In the genomic region with DNA sequence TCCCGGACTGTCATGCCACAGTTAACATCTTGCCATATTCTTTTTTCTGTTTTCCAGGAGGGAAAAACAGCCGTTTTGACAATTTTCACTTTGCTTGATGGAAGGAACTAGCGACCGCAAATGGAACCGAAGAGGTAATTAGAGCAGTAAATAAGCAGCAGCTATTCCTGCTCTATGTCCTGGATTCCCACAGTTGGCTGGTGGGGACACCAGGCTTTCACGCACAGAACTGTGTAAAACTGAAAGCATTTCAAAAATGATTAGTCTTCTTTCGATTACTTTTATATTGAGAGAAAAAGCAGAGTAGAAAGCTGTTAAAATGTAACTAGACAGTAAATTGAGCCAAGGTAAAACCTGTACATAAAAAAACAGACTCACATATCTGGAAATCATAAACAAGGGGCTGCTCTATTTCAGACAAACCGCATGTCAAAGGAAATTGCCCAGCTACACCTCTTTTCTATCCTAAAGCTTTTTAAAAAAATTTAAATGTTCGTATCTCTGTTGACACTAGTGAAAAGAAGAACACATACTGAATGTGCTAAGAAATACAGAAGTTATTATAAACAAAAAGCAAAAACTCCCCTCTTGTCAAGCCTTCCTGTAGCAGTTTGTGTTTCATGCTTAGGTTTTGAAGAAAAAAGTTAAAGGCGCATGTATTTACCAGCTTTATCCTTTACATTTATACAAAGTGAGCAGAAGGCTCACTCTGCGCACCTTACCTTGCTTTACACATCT, we compare ENCODE assay signal across 11 cellular contexts.
DNase-seq lines count a peak whose midpoint lies in the region; ATAC-seq and TF ChIP-seq lines count a peak whose summit lies in the region.
"Had no signal": no experiment of that assay in that cellular context is flagged by ENCODE, and none has a peak within 500 bp of the region (broad histone marks: within the 10 kb centered on the region; RNA-seq: fewer than 3 reads in every experiment).

No MANE protein-coding gene starts in this region.

- H3K9me3 Mint-ChIP-seq in IgD-negative memory B cell: no peaks in the 10 kb centered on the region
- peaks cover 2 to 4% of the 10 kb centered on the region in 2 donors for H3K9me3 Mint-ChIP-seq in stimulated activated naive B cell treated with anti-CD40 and anti-IgM and Interleukin-4, amounts not matched to agents 10 μg/mL and 1 μg/mL and 100 μg/mL, for 72 hours

- peaks cover 23 to 80% (median 52%) of the 10 kb centered on the region in 11 experiments for H3K36me3 ChIP-seq in BLaER1 treated with 17β-estradiol and CSF1 and Interleukin-3, amounts not matched to agents 10 nM and 100 nM
- no peaks in the 10 kb centered on the region for H3K36me3 ChIP-seq in prostate gland
- H3K36me3 ChIP-seq: pancreas had no signal

- no peak overlapping the region for H3K4me3 ChIP-seq in BLaER1 treated with 17β-estradiol and CSF1 and Interleukin-3, amounts not matched to agents 10 nM and 100 nM
- H3K4me3 ChIP-seq in dorsolateral prefrontal cortex (peak overlapping the region in 5 of 59 donors; percentile 2 to 30 (median 14)), prostate gland (no peak overlapping the region)

- TF ChIP-seq CTCF in dorsolateral prefrontal cortex (IDR thresholded peaks at IDR 0.05 in 54 of 56, conservative IDR thresholded peaks at IDR 0.05 in 2 of 56; ENCODE audit: low read depth in 1 of 56, partially characterized antibody in 56 of 56) (no peak), prostate gland (IDR thresholded peaks at IDR 0.05) (no peak)

- H3K4me1 ChIP-seq in BLaER1 treated with 17β-estradiol and CSF1 and Interleukin-3, amounts not matched to agents 10 nM and 100 nM: peaks cover 38 to 84% (median 70%) of the 10 kb centered on the region in 10 experiments
- H3K4me1 ChIP-seq in prostate gland (replicated peaks): peaks cover 36% of the 10 kb centered on the region

- H3K27me3 ChIP-seq in BLaER1 treated with 17β-estradiol and CSF1 and Interleukin-3, amounts not matched to agents 10 nM and 100 nM: no peaks in the 10 kb centered on the region
- H3K27me3 ChIP-seq in dorsolateral prefrontal cortex (no peaks in the 10 kb centered on the region), prostate gland (replicated peaks; ENCODE audit: insufficient read depth) (no peaks in the 10 kb centered on the region)
- H3K27me3 ChIP-seq: pancreas had no signal

- DNase-seq in dorsolateral prefrontal cortex: no peak
- DNase-seq in prostate gland (ENCODE audit: low spot score): no peak
- DNase-seq in stimulated activated naive B cell treated with anti-CD40 and anti-IgM and Interleukin-4, amounts not matched to agents 10 μg/mL and 1 μg/mL and 100 μg/mL, for 72 hours: no peak
- DNase-seq in NCI-H187 treated with DMSO at 0.1 percent for 48 hours (lab: John Stamatoyannopoulos, UW): no peak
- DNase-seq: DMS153, NCI-H2029, pancreas had no signal

- H4K20me1 ChIP-seq in BLaER1 treated with 17β-estradiol and CSF1 and Interleukin-3, amounts not matched to agents 10 nM and 100 nM: peaks cover 0 to 59% (median 0%) of the 10 kb centered on the region in 11 experiments; a peak in 7 of 22 replicates

- intact Hi-C loops in dorsolateral prefrontal cortex (cut with DNase I) (loop anchor here in 1 of 2 donors (10.0 kb wide), 1 partner anchor 453 kb away; no protein-coding TSS in a partner anchor), prostate gland (cut with DNase I) (no loop called here)

- H3K4me3 Mint-ChIP-seq in IgD-negative memory B cell: peak overlapping the region in 1 of 4 donors; percentile 52
- H3K4me3 Mint-ChIP-seq in stimulated activated naive B cell treated with anti-CD40 and anti-IgM and Interleukin-4, amounts not matched to agents 10 μg/mL and 1 μg/mL and 100 μg/mL, for 72 hours: no peak overlapping the region

- H3K36me3 Mint-ChIP-seq in IgD-negative memory B cell: peaks cover 3% of the 10 kb centered on the region
- H3K36me3 Mint-ChIP-seq in stimulated activated naive B cell treated with anti-CD40 and anti-IgM and Interleukin-4, amounts not matched to agents 10 μg/mL and 1 μg/mL and 100 μg/mL, for 72 hours: peaks cover 53 to 67% of the 10 kb centered on the region in 2 donors

- H3K9ac ChIP-seq in BLaER1 treated with 17β-estradiol and CSF1 and Interleukin-3, amounts not matched to agents 10 nM and 100 nM: peak overlapping the region in 4 of 11 experiments; percentile 21 to 55 (median 49); a peak in 4 of 22 replicates

- H3K27ac Mint-ChIP-seq in IgD-negative memory B cell: peak overlapping the region in 2 of 3 donors; percentile 78 to 82
- no peak overlapping the region for H3K27ac Mint-ChIP-seq in stimulated activated naive B cell treated with anti-CD40 and anti-IgM and Interleukin-4, amounts not matched to agents 10 μg/mL and 1 μg/mL and 100 μg/mL, for 72 hours

- H3K27ac ChIP-seq in BLaER1 treated with 17β-estradiol and CSF1 and Interleukin-3, amounts not matched to agents 10 nM and 100 nM: peak overlapping the region in 5 of 11 experiments; percentile 22 to 86 (median 59); a peak in 9 of 22 replicates
- peak overlapping the region in 51 of 59 donors; percentile 1 to 95 (median 63) for H3K27ac ChIP-seq in dorsolateral prefrontal cortex
- peak overlapping the region; percentile 63 to 73 for H3K27ac ChIP-seq in prostate gland

- WGBS in prostate gland: 59% methylated on average over 11 of the region's 11 CpGs

- no peak for TF ChIP-seq POLR2A in prostate gland (IDR thresholded peaks at IDR 0.05)

- H3K4me2 ChIP-seq in BLaER1 treated with 17β-estradiol and CSF1 and Interleukin-3, amounts not matched to agents 10 nM and 100 nM: peak overlapping the region in 6 of 11 experiments; percentile 92 to 94 (median 93); a peak in 10 of 22 replicates

- no peaks in the 10 kb centered on the region for H3K27me3 Mint-ChIP-seq in IgD-negative memory B cell
- no peaks in the 10 kb centered on the region for H3K27me3 Mint-ChIP-seq in stimulated activated naive B cell treated with anti-CD40 and anti-IgM and Interleukin-4, amounts not matched to agents 10 μg/mL and 1 μg/mL and 100 μg/mL, for 72 hours

- H3K9me3 ChIP-seq in BLaER1 treated with 17β-estradiol and CSF1 and Interleukin-3, amounts not matched to agents 10 nM and 100 nM (replicated peaks in 1 of 11): no peaks in the 10 kb centered on the region
- H3K9me3 ChIP-seq in prostate gland: no peaks in the 10 kb centered on the region
- H3K9me3 ChIP-seq: pancreas had no signal

- no peak for ATAC-seq in GM18498 (IDR thresholded peaks at IDR 0.05; ENCODE audit: unreplicated experiment)
- ATAC-seq in stimulated activated naive B cell treated with anti-CD40 and anti-IgM and Interleukin-4, amounts not matched to agents 10 μg/mL and 1 μg/mL and 100 μg/mL, for 72 hours (replicated peaks): no peak
- ATAC-seq in HG03175 (IDR thresholded peaks at IDR 0.05; ENCODE audit: unreplicated experiment): no peak

- peaks cover 42 to 62% (median 50%) of the 10 kb centered on the region in 3 donors for H3K4me1 Mint-ChIP-seq in IgD-negative memory B cell
- H3K4me1 Mint-ChIP-seq in stimulated activated naive B cell treated with anti-CD40 and anti-IgM and Interleukin-4, amounts not matched to agents 10 μg/mL and 1 μg/mL and 100 μg/mL, for 72 hours: peaks cover 55 to 76% of the 10 kb centered on the region in 2 donors
